9 cellular contexts compared by ENCODE assay signal in genomic region chr11:102592634-102593581, GRCh38. TPM values are rescaled to one million over a fixed set of nuclear protein-coding genes. Genes with fewer than 3 reads are reported as not detected.
DNase-seq lines count a peak whose midpoint lies in the region; ATAC-seq and TF ChIP-seq lines count a peak whose summit lies in the region.
"Had no signal": no experiment of that assay in that cellular context is flagged by ENCODE, and none has a peak within 500 bp of the region (broad histone marks: within the 10 kb centered on the region; RNA-seq: fewer than 3 reads in every experiment).

No MANE protein-coding gene starts in this region.

- DNase-seq in A172 (ENCODE audit: low spot score), result peak; percentile 29
- DNase-seq in NCI-H748 treated with DMSO at 0.1 percent for 48 hours (lab: John Stamatoyannopoulos, UW), result peak; percentile 2
- no peak for DNase-seq in esophagus squamous epithelium (lab: John Stamatoyannopoulos, UW)
- DNase-seq in T-helper 2 cell, result no peak
- DNase-seq in NCI-H510A treated with DMSO at 0.1 percent for 48 hours (lab: John Stamatoyannopoulos, UW), result no peak
- no peak for DNase-seq in stimulated activated CD4-positive, alpha-beta T cell treated with anti-CD3 and anti-CD28 coated beads, Interleukin-1b, Interleukin-23, amount 100 ng/mL, for 48 hours
- DNase-seq: naive B cell had no signal

- no peaks in the 10 kb centered on the region for H3K36me3 ChIP-seq in esophagus squamous epithelium

- 86 to 87% methylated on average over 11 of the region's 11 CpGs for WGBS in esophagus squamous epithelium, 2 donors

- H3K9me3 ChIP-seq in esophagus squamous epithelium, result no peaks in the 10 kb centered on the region

- no peaks in the 10 kb centered on the region for H3K4me1 ChIP-seq in esophagus squamous epithelium

- H3K4me3 ChIP-seq in esophagus squamous epithelium, result no peak overlapping the region

- TF ChIP-seq CTCF in GM12873 (IDR thresholded peaks at IDR 0.05; ENCODE audit: insufficient read depth, low read depth, low read length, missing control alignments), result peak; percentile 75
- peak in 5 of 6 experiments; percentile 16 to 58 (median 34) for TF ChIP-seq CTCF in esophagus squamous epithelium (IDR thresholded peaks at IDR 0.05)

- no peaks in the 10 kb centered on the region for H3K27me3 ChIP-seq in esophagus squamous epithelium

- no peak for TF ChIP-seq POLR2A in esophagus squamous epithelium (IDR thresholded peaks at IDR 0.05)

- intact Hi-C loops in esophagus squamous epithelium (cut with DNase I), result no loop called here

- ATAC-seq in HG03520 (IDR thresholded peaks at IDR 0.05; ENCODE audit: unreplicated experiment), result no peak

- no peak overlapping the region for H3K27ac ChIP-seq in esophagus squamous epithelium

RNA-seq across cellular contexts. Expression of gene MMP20, which starts 32.2 kb away (rescaled TPM):
- total RNA-seq in A172 (2014; rRNA removed; shearing (Covaris generic)), result 0.07 TPM in 1 of 2 replicates, not detected in the other
- not detected for total RNA-seq in esophagus squamous epithelium

Comparison
In these comparisons a context has a peak if more than half of its experiments do, and no peak if none do; other contexts are left out.
1. DNase-seq: peak in A172 (single experiment) and NCI-H748 treated with DMSO at 0.1 percent for 48 hours (single experiment); none in esophagus squamous epithelium (single experiment), T-helper 2 cell (0 of 5), NCI-H510A treated with DMSO at 0.1 percent for 48 hours (single experiment) and stimulated activated CD4-positive, alpha-beta T cell treated with anti-CD3 and anti-CD28 coated beads, Interleukin-1b, Interleukin-23, amount 100 ng/mL, for 48 hours (single experiment).